26 cellular contexts compared by ENCODE assay signal in genomic region chr10:112832959-112833358, GRCh38.
"Had no signal": no experiment of that assay in that cellular context is flagged by ENCODE, and none has a peak within 500 bp of the region (broad histone marks: within the 10 kb centered on the region; RNA-seq: fewer than 3 reads in every experiment).

No MANE protein-coding gene starts in this region.

- H3K4me3 ChIP-seq: MG63, Peyer's patch, SJSA1 had no signal

- H3K9me3 ChIP-seq: MG63, Peyer's patch, SJSA1 had no signal

- DNase-seq: activated CD4-positive, alpha-beta T cell treated with anti-CD3 and anti-CD28 coated beads for 48 hours; activated CD4-positive, alpha-beta T cell treated with anti-CD3 and anti-CD28 coated beads, Interleukin-2, amount 50 U/mL, for 4 hours; activated CD4-positive, CD25-positive, alpha-beta regulatory T cell treated with anti-CD3 and anti-CD28 coated beads, Interleukin-2, amount 50 U/mL, for 72 hours; activated CD8-positive, alpha-beta memory T cell treated with anti-CD3 and anti-CD28 coated beads, Interleukin-2, amount 50 U/mL, for 48 hours; activated CD8-positive, alpha-beta T cell treated with anti-CD3 and anti-CD28 coated beads, Interleukin-2, amount 10 ng/mL, durations not matched to agents 7 days and 5 days; activated effector memory CD4-positive, alpha-beta T cell treated with anti-CD3 and anti-CD28 coated beads, Interleukin-2, amount 50 U/mL, for 16 hours; activated naive CD4-positive, alpha-beta T cell treated with anti-CD3 and anti-CD28 coated beads for 36 hours; activated T-cell treated with anti-CD3 and anti-CD28 coated beads, Interleukin-2, amount 50 U/mL, for 1 hour; cerebellar nuclear complex; KG1; MG63; NCI-H1105; NCI-H1436; NCI-H1694 treated with DMSO at 0.1 percent for 48 hours; NCI-H2029 treated with DMSO at 0.1 percent for 48 hours; NCI-H345; NCI-H510A treated with DMSO at 0.1 percent for 48 hours; NCI-H69; Peyer's patch; SHP77; SW 1271; WERI-Rb-1 had no signal

- H3K36me3 ChIP-seq: MG63, Peyer's patch, SJSA1, WERI-Rb-1 had no signal

- ATAC-seq: activated CD8-positive, alpha-beta T cell treated with anti-CD3 and anti-CD28 coated beads, Interleukin-2, amount 10 ng/mL, durations not matched to agents 7 days and 5 days had no signal

- H3K4me3 Mint-ChIP-seq: activated CD8-positive, alpha-beta T cell treated with anti-CD3 and anti-CD28 coated beads, Interleukin-2, amount 10 ng/mL, durations not matched to agents 7 days and 5 days; activated naive CD4-positive, alpha-beta T cell treated with anti-CD3 and anti-CD28 coated beads for 36 hours; activated naive CD8-positive, alpha-beta T cell; T-helper 2 cell treated with Interferon-gamma antibody and Interleukin-4, amounts not matched to agents 5 μg/mL and 100 μg/mL, for 36 hours had no signal

- H3K27me3 Mint-ChIP-seq: activated naive CD8-positive, alpha-beta T cell had no signal

- H3K9me3 Mint-ChIP-seq: T-helper 2 cell treated with Interferon-gamma antibody and Interleukin-4, amounts not matched to agents 5 μg/mL and 100 μg/mL, for 36 hours had no signal

- H3K27ac Mint-ChIP-seq: activated CD8-positive, alpha-beta T cell treated with anti-CD3 and anti-CD28 coated beads, Interleukin-2, amount 10 ng/mL, durations not matched to agents 7 days and 5 days; activated naive CD4-positive, alpha-beta T cell treated with anti-CD3 and anti-CD28 coated beads for 36 hours; activated naive CD8-positive, alpha-beta T cell; T-helper 2 cell treated with Interferon-gamma antibody and Interleukin-4, amounts not matched to agents 5 μg/mL and 100 μg/mL, for 36 hours had no signal

- H3K27me3 ChIP-seq: MG63, Peyer's patch, SJSA1 had no signal

- H3K27ac ChIP-seq: Peyer's patch, RWPE1, SJSA1, WERI-Rb-1 had no signal
